11 cellular contexts compared by ENCODE assay signal in the genomic region with DNA sequence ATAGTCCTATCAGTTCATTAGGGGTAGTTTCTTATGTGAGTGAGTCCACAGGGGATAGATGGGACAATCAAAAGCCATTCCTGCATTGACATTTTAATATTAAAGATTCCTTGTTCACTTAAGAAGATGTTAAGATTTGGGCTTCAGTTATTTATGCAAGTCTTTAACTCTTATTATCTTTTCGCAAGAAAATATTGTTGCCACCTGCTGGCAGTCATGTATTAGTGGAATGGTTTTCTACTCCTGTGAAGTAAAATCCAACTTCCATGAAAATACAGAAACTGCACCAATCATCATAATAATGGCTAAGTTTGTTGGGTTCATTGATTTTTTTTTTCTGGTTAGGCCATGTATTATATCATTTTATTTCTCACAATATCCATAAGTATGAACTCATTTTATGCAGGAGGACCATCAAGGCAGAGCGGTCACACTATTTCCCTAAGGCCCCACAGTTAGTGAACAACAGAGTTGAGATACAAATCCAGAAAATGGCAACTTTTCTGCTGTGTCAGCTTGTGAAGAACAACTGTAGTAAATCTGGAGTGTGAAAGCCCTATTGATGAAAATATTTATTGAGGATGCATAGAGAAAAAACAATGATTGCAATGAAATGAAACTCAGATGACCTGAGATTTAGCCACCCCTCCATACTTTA.
DNase-seq lines count a peak whose midpoint lies in the region; FAIRE-seq and TF ChIP-seq lines count a peak whose summit lies in the region.
"Had no signal": no experiment of that assay in that cellular context is flagged by ENCODE, and none has a peak within 500 bp of the region (broad histone marks: within the 10 kb centered on the region; RNA-seq: fewer than 3 reads in every experiment).

No MANE protein-coding gene starts in this region.

- no TSS peak for BruUV-seq in mammary epithelial cell (replicated peaks; lab: Mats Ljungman, UMichigan)

- WGBS in mammary epithelial cell (ENCODE audit: low coverage, missing lambda C conversion rate): 95% methylated on average over 2 of the region's 2 CpGs

- CTCF ChIA-PET in mammary epithelial cell (lab: Charles Lee; ENCODE audit: low non-redundant PET): no interaction called here

- no peaks in the 10 kb centered on the region for H3K4me1 ChIP-seq in mammary epithelial cell (ENCODE audit: insufficient read depth, low read length)
- H3K4me1 ChIP-seq: ascending aorta had no signal

- H2AFZ ChIP-seq in mammary epithelial cell (ENCODE audit: low read depth, low read length): no peak overlapping the region

- DNase-seq in D721Med (ENCODE audit: insufficient read length, low spot score) (no peak), LNCaP clone FGC (ENCODE audit: low read depth) (no peak), mammary epithelial cell (peak; percentile 13), medulla oblongata (ENCODE audit: extremely low spot score) (peak; percentile 7), NCI-H1092 treated with DMSO at 0.1 percent for 48 hours (lab: John Stamatoyannopoulos, UW) (no peak), SKM-1 treated with dmso at 0.1 percent for 144 hours (lab: John Stamatoyannopoulos, UW; ENCODE audit: unreplicated experiment) (no peak), cerebellar cortex (ENCODE audit: low spot score) (no peak), SKM-1 (lab: John Stamatoyannopoulos, UW; ENCODE audit: unreplicated experiment) (no peak)
- DNase-seq: T-helper 17 cell had no signal

- intact Hi-C loops in mammary epithelial cell (cut with micrococcal nuclease): loop anchor here (5.0 kb wide), 5 partner anchors 84 to 244 kb away; a partner anchor contains a TSS

- in situ Hi-C loops in mammary epithelial cell (cut with MboI; ENCODE audit: low sequenced_read_pairs in 2 of 2): loop anchor here in 1 of 2 donors (10.0 kb wide), 1 partner anchor 241 kb away; no protein-coding TSS in a partner anchor

- no peak overlapping the region for H3K4me2 ChIP-seq in mammary epithelial cell (ENCODE audit: insufficient read depth, low read depth, low read length)

- no peak for FAIRE-seq in D721Med (lab: Jason Lieb, UNC)
- FAIRE-seq: HTR-8/SVneo had no signal

- no peaks in the 10 kb centered on the region for H3K9me3 ChIP-seq in mammary epithelial cell (replicated peaks; ENCODE audit: insufficient read depth, low read length)
- H3K9me3 ChIP-seq: ascending aorta had no signal

- no peak overlapping the region for H3K9ac ChIP-seq in mammary epithelial cell (ENCODE audit: insufficient read depth, low read length)

- no peaks in the 10 kb centered on the region for H3K36me3 ChIP-seq in mammary epithelial cell (ENCODE audit: insufficient read depth, low read length)

- H4K20me1 ChIP-seq in mammary epithelial cell (ENCODE audit: insufficient read depth, low read length): no peaks in the 10 kb centered on the region

- H3K79me2 ChIP-seq in mammary epithelial cell (ENCODE audit: insufficient read depth, low read length): no peaks in the 10 kb centered on the region

- dilution Hi-C loops in mammary epithelial cell (cut with HindIII; ENCODE audit: low sequenced_read_pairs): no loop called here

- H3K27me3 ChIP-seq in mammary epithelial cell (ENCODE audit: insufficient read depth, low read length): no peaks in the 10 kb centered on the region
- H3K27me3 ChIP-seq: ascending aorta had no signal

- H3K4me3 ChIP-seq in LNCaP clone FGC (ENCODE audit: low read depth, low read length): no peak overlapping the region
- no peak overlapping the region for H3K4me3 ChIP-seq in mammary epithelial cell (replicated peaks in 1 of 3; ENCODE audit: insufficient read depth in 1 of 3, low read depth in 2 of 3, low read length in 3 of 3)
- H3K4me3 ChIP-seq: ascending aorta had no signal

- TF ChIP-seq CTCF in D721Med (IDR thresholded peaks at IDR 0.05; ENCODE audit: insufficient read depth, missing control alignments) (peak; percentile 34), LNCaP clone FGC (IDR thresholded peaks at IDR 0.05; ENCODE audit: control insufficient read depth, extremely low read depth, insufficient read depth) (peak; percentile 56), mammary epithelial cell (conservative IDR thresholded peaks at IDR 0.05 in 1 of 2, IDR thresholded peaks at IDR 0.05 in 1 of 2; ENCODE audit: extremely low read depth in 1 of 2, insufficient read depth in 1 of 2, low read depth in 1 of 2, low read length in 2 of 2) (peak; percentile 43 to 50)

- H3K27ac ChIP-seq in mammary epithelial cell (ENCODE audit: insufficient read depth, low read depth, low read length): no peak overlapping the region
- H3K27ac ChIP-seq: ascending aorta had no signal

Comparison
In these comparisons a context has a peak if more than half of its experiments do, and no peak if none do; other contexts are left out.
1. DNase-seq: peak in mammary epithelial cell (single experiment) and medulla oblongata (single experiment); none in D721Med (single experiment), LNCaP clone FGC (single experiment), NCI-H1092 treated with DMSO at 0.1 percent for 48 hours (single experiment), SKM-1 treated with dmso at 0.1 percent for 144 hours (single experiment), cerebellar cortex (single experiment) and SKM-1 (single experiment).
2. Peak in every context shown above with its lines, with median percentiles within 50 percentile points of each other: CTCF ChIP-seq.